ENCODE assay signal across 17 cellular contexts in genomic region chr2:105384861-105385260, GRCh38. TPM values are rescaled to one million over a fixed set of nuclear protein-coding genes. Genes with fewer than 3 reads are reported as not detected.
A peak's percentile ranks its signal among the peaks of the same experiment; 100 is the strongest.
DNase-seq lines count a peak whose midpoint lies in the region; ATAC-seq and TF ChIP-seq lines count a peak whose summit lies in the region.
"Had no signal": no experiment of that assay in that cellular context is flagged by ENCODE, and none has a peak within 500 bp of the region (broad histone marks: within the 10 kb centered on the region; RNA-seq: fewer than 3 reads in every experiment).

No MANE protein-coding gene starts in this region.

- intact Hi-C loops in heart right ventricle (cut with DNase I): loop anchor here in 1 of 10 donors (5.0 kb wide), 1 partner anchor 112 kb away; no protein-coding TSS in a partner anchor
- intact Hi-C loops in Right ventricle myocardium inferior (cut with DNase I): no loop called here
- intact Hi-C loops in colonic mucosa (cut with DNase I): loop anchor here (5.0 kb wide), 1 partner anchor 67 kb away; no protein-coding TSS in a partner anchor
- intact Hi-C loops in ovary (cut with DNase I): no loop called here

- peak in 2 of 8 donors; percentile 4 to 7 for ATAC-seq in heart right ventricle
- ATAC-seq in Right ventricle myocardium inferior: no peak
- ATAC-seq: A549 had no signal

- TF ChIP-seq POLR2A in ovary (IDR thresholded peaks at IDR 0.05): no peak

- TF ChIP-seq EP300 in ovary (IDR thresholded peaks at IDR 0.05): no peak

- no peaks in the 10 kb centered on the region for H3K27me3 ChIP-seq in heart right ventricle
- H3K27me3 ChIP-seq in colonic mucosa: no peaks in the 10 kb centered on the region
- no peaks in the 10 kb centered on the region for H3K27me3 ChIP-seq in ovary

- no peak for TF ChIP-seq CTCF in heart right ventricle (IDR thresholded peaks at IDR 0.05)
- no peak for TF ChIP-seq CTCF in colonic mucosa (IDR thresholded peaks at IDR 0.05)
- no peak for TF ChIP-seq CTCF in ovary (IDR thresholded peaks at IDR 0.05)

- WGBS in heart right ventricle, 2 donors: 50 to 73% methylated on average over 5 of the region's 5 CpGs
- 42 to 64% (median 44%) methylated on average over 5 of the region's 5 CpGs for WGBS in ovary, 3 donors

- peaks cover 27 to 100% (median 75%) of the 10 kb centered on the region in 9 donors for H3K4me1 ChIP-seq in heart right ventricle
- H3K4me1 ChIP-seq in colonic mucosa: peaks cover 4% of the 10 kb centered on the region
- peaks cover 43% of the 10 kb centered on the region for H3K4me1 ChIP-seq in ovary (ENCODE audit: insufficient read depth)

- H3K9me3 ChIP-seq in heart right ventricle (no peaks in the 10 kb centered on the region), colonic mucosa (no peaks in the 10 kb centered on the region), ovary (no peaks in the 10 kb centered on the region)
- H3K9me3 ChIP-seq: A549, Caco-2 had no signal

- DNase-seq in heart right ventricle: no peak
- DNase-seq in Right ventricle myocardium inferior (ENCODE audit: missing footprints): no peak
- DNase-seq in colonic mucosa: no peak
- DNase-seq in ovary: no peak
- DNase-seq in activated CD8-positive, alpha-beta memory T cell treated with anti-CD3 and anti-CD28 coated beads, Interleukin-2, amount 50 U/mL, for 4 hours: no peak
- DNase-seq in stimulated activated CD4-positive, alpha-beta T cell treated with anti-CD3 and anti-CD28 coated beads, Interleukin-1b, Interleukin-23, amount 100 ng/mL, for 48 hours: no peak
- DNase-seq in UCSD-AML1 (lab: John Stamatoyannopoulos, UW; ENCODE audit: unreplicated experiment): no peak
- DNase-seq: Caco-2, DMS79, HCEC 1CT, NCI-H1048, NCI-H1694, NCI-H2107, NCI-H226, NCI-H526, OCI-M1 had no signal

- H3K4me3 ChIP-seq in heart right ventricle (no peak overlapping the region), colonic mucosa (no peak overlapping the region), ovary (no peak overlapping the region)
- H3K4me3 ChIP-seq: A549 had no signal

- H3K36me3 ChIP-seq in heart right ventricle: peaks cover 0 to 65% (median 28%) of the 10 kb centered on the region in 9 donors
- H3K36me3 ChIP-seq in colonic mucosa: no peaks in the 10 kb centered on the region
- no peaks in the 10 kb centered on the region for H3K36me3 ChIP-seq in ovary

- peak overlapping the region in 1 of 2 donors; percentile 13 for H3K9ac ChIP-seq in colonic mucosa (ENCODE audit: low read depth in 2 of 2, low read length in 2 of 2)

- H3K27ac ChIP-seq in heart right ventricle: peak overlapping the region in 8 of 10 donors; percentile 11 to 93 (median 68)
- H3K27ac ChIP-seq in colonic mucosa: peak overlapping the region; percentile 94
- peak overlapping the region; percentile 42 to 98 for H3K27ac ChIP-seq in ovary
- H3K27ac ChIP-seq: A549 had no signal

RNA-seq across cellular contexts. Expression of gene FHL2, which starts 14.0 kb away (rescaled TPM):
- total RNA-seq in heart right ventricle (1,000 to 10,000 TPM in 9 of 10 donors, 100 to 1,000 TPM in 1; 598 to 2,354 (median 1,687) TPM), Right ventricle myocardium inferior (1,619 TPM), colonic mucosa (100 to 1,000 TPM; 103 to 212 TPM), ovary (1,000 to 10,000 TPM in 1 of 7 donors, 100 to 1,000 TPM in 6; 300 to 1,049 (median 495) TPM)
- polyA plus RNA-seq in heart right ventricle (100 to 1,000 TPM; 437 to 653 TPM), ovary (100 to 1,000 TPM; 320 to 628 TPM)

RNA-seq across cellular contexts. Expression of gene C2orf49, which starts 47.5 kb away (rescaled TPM):
- total RNA-seq in heart right ventricle: 10 to 100 TPM; 12.2 to 22.9 (median 17.2) TPM
- 1 to 10 TPM; 9.0 to 9.1 TPM for polyA plus RNA-seq in heart right ventricle
- total RNA-seq in Right ventricle myocardium inferior: 16.7 TPM
- total RNA-seq in colonic mucosa: 10 to 100 TPM; 11.9 to 17.4 TPM
- total RNA-seq in ovary: 10 to 100 TPM; 12.9 to 32.5 (median 20.3) TPM
- polyA plus RNA-seq in ovary: 10 to 100 TPM; 12.6 to 27.2 TPM

RNA-seq across cellular contexts. Expression of gene TGFBRAP1, which starts 55.3 kb away (rescaled TPM):
- total RNA-seq in heart right ventricle: 10 to 100 TPM in 9 of 10 donors, 1 to 10 TPM in 1; 8.3 to 12.7 (median 10.5) TPM
- 1 to 10 TPM; 2.1 to 3.4 TPM for polyA plus RNA-seq in heart right ventricle
- total RNA-seq in Right ventricle myocardium inferior: 10.3 TPM
- 10 to 100 TPM; 14.2 to 19.8 TPM for total RNA-seq in colonic mucosa
- 10 to 100 TPM; 13.4 to 19.1 (median 17.3) TPM for total RNA-seq in ovary
- 10 to 100 TPM in 1 of 2 donors, 1 to 10 TPM in 1; 7.2 to 10.4 TPM for polyA plus RNA-seq in ovary
